In genomic region chr12:459430-460258, GRCh38 we compare ENCODE assay signal across 8 cellular contexts. TPM values are rescaled to one million over a fixed set of nuclear protein-coding genes. Genes with fewer than 3 reads are reported as not detected.
DNase-seq lines count a peak whose midpoint lies in the region; ATAC-seq lines count a peak whose summit lies in the region.

B4GALNT3 (plus strand) TSS chr12:459939; CDS start chr12:460377, 438 bp downstream.

- peaks cover 25% of the 10 kb centered on the region for H3K4me1 Mint-ChIP-seq in stimulated activated naive CD8-positive, alpha-beta T cell treated with anti-CD3 and anti-CD28 coated beads, Interleukin-15, Interleukin-2, amounts not matched to agents 100 ng/mL and 50 ng/mL, for 24 hours (ENCODE audit: low read depth)

- no peaks in the 10 kb centered on the region for H3K36me3 Mint-ChIP-seq in stimulated activated naive CD8-positive, alpha-beta T cell treated with anti-CD3 and anti-CD28 coated beads, Interleukin-15, Interleukin-2, amounts not matched to agents 100 ng/mL and 50 ng/mL, for 24 hours (ENCODE audit: low read depth)

- no peaks in the 10 kb centered on the region for H3K36me3 ChIP-seq in ES-I3 (ENCODE audit: insufficient read depth, low read length)
- no peaks in the 10 kb centered on the region for H3K36me3 ChIP-seq in effector memory CD4-positive, alpha-beta T cell (ENCODE audit: control insufficient read depth, insufficient read depth, low read length)
- no peaks in the 10 kb centered on the region for H3K36me3 ChIP-seq in mesodermal cell (ENCODE audit: control insufficient read depth, insufficient read depth, low read length)

- ATAC-seq in HG02884 (IDR thresholded peaks at IDR 0.05; ENCODE audit: unreplicated experiment) = no peak
- ATAC-seq in GM18870 (IDR thresholded peaks at IDR 0.05; ENCODE audit: unreplicated experiment) = no peak

- H3K27ac Mint-ChIP-seq in stimulated activated naive CD8-positive, alpha-beta T cell treated with anti-CD3 and anti-CD28 coated beads, Interleukin-15, Interleukin-2, amounts not matched to agents 100 ng/mL and 50 ng/mL, for 24 hours = no peak within 1 kb of the TSS

- H3K9me3 ChIP-seq in ES-I3 (ENCODE audit: control insufficient read depth, insufficient read depth, low read length) (no peaks in the 10 kb centered on the region), mesodermal cell (ENCODE audit: control insufficient read depth, low read length) (no peaks in the 10 kb centered on the region)
- no peaks in the 10 kb centered on the region for H3K9me3 ChIP-seq in effector memory CD4-positive, alpha-beta T cell (ENCODE audit: control insufficient read depth, low read length)

- H3K9ac ChIP-seq in ES-I3 (ENCODE audit: low read depth, low read length) = peak within 1 kb of the TSS; percentile 72

- no peaks in the 10 kb centered on the region for H3K27me3 ChIP-seq in effector memory CD4-positive, alpha-beta T cell (replicated peaks; ENCODE audit: control insufficient read depth, insufficient read depth, low read length, poor library complexity, severe bottlenecking)

- 7 to 11% methylated on average over 42 to 70 of the region's 82 CpGs for WGBS in mesodermal cell (ENCODE audit: insufficient coverage in 2 of 2), 2 experiments

- no peak within 1 kb of the TSS for H3K27ac ChIP-seq in effector memory CD4-positive, alpha-beta T cell (ENCODE audit: insufficient read depth, low read length, poor library complexity, severe bottlenecking)
- H3K27ac ChIP-seq in mesodermal cell (ENCODE audit: low read depth, low read length, severe bottlenecking) = no peak within 1 kb of the TSS

- DNase-seq in NCI-H128 (lab: John Stamatoyannopoulos, UW; ENCODE audit: unreplicated experiment) = peak; percentile 62
- DNase-seq in activated CD4-positive, alpha-beta T cell treated with anti-CD3 and anti-CD28 coated beads, Interleukin-2, amount 50 U/mL, for 1 hour = peak; percentile 35
- peak; percentile 35 to 44 (median 37) for DNase-seq in effector memory CD4-positive, alpha-beta T cell

- no peaks in the 10 kb centered on the region for H3K9me3 Mint-ChIP-seq in stimulated activated naive CD8-positive, alpha-beta T cell treated with anti-CD3 and anti-CD28 coated beads, Interleukin-15, Interleukin-2, amounts not matched to agents 100 ng/mL and 50 ng/mL, for 24 hours

- H3K4me3 ChIP-seq in effector memory CD4-positive, alpha-beta T cell (ENCODE audit: insufficient read depth, low read depth, low read length, poor library complexity, severe bottlenecking) = peak within 1 kb of the TSS; percentile 68
- H3K4me3 ChIP-seq in mesodermal cell (ENCODE audit: extremely low read depth, insufficient read depth, low read length, poor library complexity, severe bottlenecking) = peak within 1 kb of the TSS; percentile 57

- peaks cover 9% of the 10 kb centered on the region for H3K4me1 ChIP-seq in ES-I3 (ENCODE audit: insufficient read depth, low read length)
- peaks cover 2% of the 10 kb centered on the region for H3K4me1 ChIP-seq in effector memory CD4-positive, alpha-beta T cell (ENCODE audit: control insufficient read depth, insufficient read depth, low read length, poor library complexity, severe bottlenecking)
- H3K4me1 ChIP-seq in mesodermal cell (ENCODE audit: control insufficient read depth, insufficient read depth, low read length, poor library complexity, severe bottlenecking) = peaks cover 6% of the 10 kb centered on the region

- peak within 1 kb of the TSS; percentile 71 for H3K4me3 Mint-ChIP-seq in stimulated activated naive CD8-positive, alpha-beta T cell treated with anti-CD3 and anti-CD28 coated beads, Interleukin-15, Interleukin-2, amounts not matched to agents 100 ng/mL and 50 ng/mL, for 24 hours

- H3K27me3 Mint-ChIP-seq in stimulated activated naive CD8-positive, alpha-beta T cell treated with anti-CD3 and anti-CD28 coated beads, Interleukin-15, Interleukin-2, amounts not matched to agents 100 ng/mL and 50 ng/mL, for 24 hours = peaks cover 60% of the 10 kb centered on the region

RNA-seq across cellular contexts. Expression of gene B4GALNT3, which starts in this region (rescaled TPM):
- 15.9 TPM for polyA plus RNA-seq in mesodermal cell (2013, experiment 1 of 2)
- 11.1 TPM for polyA plus RNA-seq in mesodermal cell (2013, experiment 2 of 2)
